In genomic region chr4:88017516-88018302, GRCh38 we compare ENCODE assay signal across 10 cellular contexts. TPM values are rescaled to one million over a fixed set of nuclear protein-coding genes. Genes with fewer than 3 reads are reported as not detected.
DNase-seq lines count a peak whose midpoint lies in the region; ATAC-seq and TF ChIP-seq lines count a peak whose summit lies in the region.
"Had no signal": no experiment of that assay in that cellular context is flagged by ENCODE, and none has a peak within 500 bp of the region (broad histone marks: within the 10 kb centered on the region; RNA-seq: fewer than 3 reads in every experiment).

No MANE protein-coding gene starts in this region.

- peaks cover 17% of the 10 kb centered on the region for H3K36me3 Mint-ChIP-seq in MCF 10A (ENCODE audit: insufficient read depth, unreplicated experiment)

- ATAC-seq in GM18858 (IDR thresholded peaks at IDR 0.05; ENCODE audit: unreplicated experiment), result no peak
- no peak for ATAC-seq in HG02852 (IDR thresholded peaks at IDR 0.05; ENCODE audit: unreplicated experiment)
- no peak for ATAC-seq in HG03139 (IDR thresholded peaks at IDR 0.05; ENCODE audit: unreplicated experiment)

- intact Hi-C loops in MCF 10A (cut with micrococcal nuclease), result no loop called here

- peaks cover 24% of the 10 kb centered on the region for H3K4me1 Mint-ChIP-seq in MCF 10A (ENCODE audit: insufficient read depth, unreplicated experiment)

- POLR2A ChIA-PET in MCF 10A (lab: Yijun Ruan, JAX), result interaction anchor here (0.6 to 1.2 kb wide), 4 partner anchors 9 to 740 kb away, joined by 3 to 11 read pairs (median 4); partner anchors contain the start of gene PKD2

- TF ChIP-seq CTCF in MCF 10A (IDR thresholded peaks at IDR 0.05; ENCODE audit: unreplicated experiment), result no peak

- peak overlapping the region; percentile 5 for H3K4me3 Mint-ChIP-seq in MCF 10A (ENCODE audit: unreplicated experiment)

- no TSS peak for BruUV-seq in MCF 10A (replicated peaks; lab: Mats Ljungman, UMichigan)

- H3K9me3 Mint-ChIP-seq in MCF 10A (ENCODE audit: unreplicated experiment), result no peaks in the 10 kb centered on the region

- DNase-seq in HCEC 1CT (peak; percentile 88), MCF 10A (ENCODE audit: unreplicated experiment) (peak; percentile 81), iris pigment epithelial cell (ENCODE audit: low read depth) (peak; percentile 98), smooth muscle cell of the brain vasculature (ENCODE audit: low read depth, low spot score) (peak; percentile 52), T-helper 1 cell (no peak)
- DNase-seq: activated CD4-positive, alpha-beta T cell treated with anti-CD3 and anti-CD28 coated beads for 1 hour; NCI-H2029 treated with DMSO at 0.1 percent for 48 hours had no signal

- H3K27ac Mint-ChIP-seq in MCF 10A (ENCODE audit: low read depth, unreplicated experiment), result peak overlapping the region; percentile 78

- H3K27me3 Mint-ChIP-seq in MCF 10A (ENCODE audit: insufficient read depth, unreplicated experiment), result no peaks in the 10 kb centered on the region

- CTCF ChIA-PET in MCF 10A (lab: Yijun Ruan, JAX), result interaction anchor here (0.6 to 1.7 kb wide), 3 partner anchors 168 to 597 kb away, joined by 3 read pairs; no protein-coding TSS in a partner anchor

RNA-seq across cellular contexts. Expression of gene PKD2, which starts 10.3 kb away (rescaled TPM):
- total RNA-seq in MCF 10A (2022), result 29.5 and 36.6 TPM in 2 replicates

RNA-seq across cellular contexts. Expression of gene SPP1, which starts 42.2 kb away (rescaled TPM):
- total RNA-seq in MCF 10A (2022), result not detected in 2 replicates

Comparison
In these comparisons a context has a peak if more than half of its experiments do, and no peak if none do; other contexts are left out.
1. DNase-seq: peak in HCEC 1CT (single experiment), MCF 10A (single experiment), iris pigment epithelial cell (single experiment) and smooth muscle cell of the brain vasculature (single experiment); none in T-helper 1 cell (0 of 5).